1 cellular context compared by ENCODE assay signal in genomic region chr6:154039231-154039842, GRCh38.
A peak's percentile ranks its signal among the peaks of the same experiment; 100 is the strongest.
TF ChIP-seq lines count a peak whose summit lies in the region.

TSS of gene OPRM1 (plus strand) at chr6:154039240. CDS start at chr6:154039545, 305 bp downstream.

TF ChIP-seq in HepG2, 621 proteins besides CTCF, POLR2A, EP300 and RAD21 (continued from another document and continues in another):
- TF ChIP-seq DBP (CRISPR knock-in tag; IDR thresholded peaks at IDR 0.05; ENCODE audit: not compliant biosample characterization) (peak; percentile 78), DDIT3 (CRISPR knock-in tag; IDR thresholded peaks at IDR 0.05) (no peak), SRSF1 (optimal IDR thresholded peaks at IDR 0.05; ENCODE audit: low read depth, low read length) (no peak), SALL2 (CRISPR knock-in tag; IDR thresholded peaks at IDR 0.05) (peak; percentile 64; the same call in 1 of the 2 replicates), EHMT2 (IDR thresholded peaks at IDR 0.05; ENCODE audit: borderline replicate concordance, low read depth, low read length) (peak; percentile 97), ETS1 (CRISPR knock-in tag; IDR thresholded peaks at IDR 0.05) (peak; percentile 94), ZNF430 (CRISPR knock-in tag; IDR thresholded peaks at IDR 0.05) (peak; percentile 91), ZNF543 (CRISPR knock-in tag; IDR thresholded peaks at IDR 0.05) (0 out of 2 replicates have a peak, but pooled peaks have one; percentile 29), ZSCAN21 (CRISPR knock-in tag; IDR thresholded peaks at IDR 0.05; ENCODE audit: borderline replicate concordance) (peak; percentile 89), RXRA (CRISPR knock-in tag; IDR thresholded peaks at IDR 0.05) (no peak; the same call in 1 of the 2 replicates), ZKSCAN8 (CRISPR knock-in tag; IDR thresholded peaks at IDR 0.05; ENCODE audit: borderline replicate concordance) (no peak), XRCC5 (optimal IDR thresholded peaks at IDR 0.05; ENCODE audit: low read length) (no peak), ZNF275 (CRISPR knock-in tag; IDR thresholded peaks at IDR 0.05; ENCODE audit: borderline replicate concordance) (0 out of 2 replicates have a peak, but pooled peaks have one; percentile 43), GZF1 (CRISPR knock-in tag; IDR thresholded peaks at IDR 0.05) (no peak), HOXA9 (CRISPR knock-in tag; IDR thresholded peaks at IDR 0.05; ENCODE audit: borderline replicate concordance) (peak; percentile 85; the same call in 1 of the 2 replicates), ZNF549 (CRISPR knock-in tag; IDR thresholded peaks at IDR 0.05) (no peak), HDAC6 (IDR thresholded peaks at IDR 0.05; ENCODE audit: low read depth, low read length) (no peak), ZNF816 (CRISPR knock-in tag; IDR thresholded peaks at IDR 0.05; ENCODE audit: borderline replicate concordance) (no peak), KLF6 (CRISPR knock-in tag; IDR thresholded peaks at IDR 0.05) (peak; percentile 90), MTERF4 (CRISPR knock-in tag; IDR thresholded peaks at IDR 0.05) (peak; percentile 88; the same call in 1 of the 2 replicates), ZNF720 (CRISPR knock-in tag; IDR thresholded peaks at IDR 0.05) (peak; percentile 81; the same call in 1 of the 2 replicates), RERE (CRISPR knock-in tag; IDR thresholded peaks at IDR 0.05; ENCODE audit: low read depth) (no peak), KLF16 (CRISPR knock-in tag; IDR thresholded peaks at IDR 0.05) (peak in 1 of 2 experiments; percentile 66; a peak in 1 of 4 replicates), ZNF841 (CRISPR knock-in tag; IDR thresholded peaks at IDR 0.05; ENCODE audit: borderline replicate concordance) (0 out of 2 replicates have a peak, but pooled peaks have one; percentile 34), ZNF256 (CRISPR knock-in tag; conservative IDR thresholded peaks at IDR 0.05) (peak; percentile 85), ZBTB43 (CRISPR knock-in tag; conservative IDR thresholded peaks at IDR 0.05) (peak; percentile 65; the same call in 1 of the 2 replicates), AGO2 (optimal IDR thresholded peaks at IDR 0.05; ENCODE audit: low read depth, low read length) (no peak), GPBP1L1 (CRISPR knock-in tag; IDR thresholded peaks at IDR 0.05) (no peak), RNF219 (CRISPR knock-in tag; IDR thresholded peaks at IDR 0.05) (no peak), ZNF777 (CRISPR knock-in tag; IDR thresholded peaks at IDR 0.05) (peak; percentile 55), ZNF138 (CRISPR knock-in tag; IDR thresholded peaks at IDR 0.05; ENCODE audit: low read depth) (peak; percentile 88; the same call in 1 of the 2 replicates), ZNF580 (CRISPR knock-in tag; IDR thresholded peaks at IDR 0.05; ENCODE audit: borderline replicate concordance, low read depth) (0 out of 2 replicates have a peak, but pooled peaks have one; percentile 68), ZNF570 (CRISPR knock-in tag; IDR thresholded peaks at IDR 0.05; ENCODE audit: borderline replicate concordance) (no peak), ZNF124 (CRISPR knock-in tag; IDR thresholded peaks at IDR 0.05) (0 out of 2 replicates have a peak, but pooled peaks have one; percentile 56), KLF13 (CRISPR knock-in tag; IDR thresholded peaks at IDR 0.05) (no peak), ASH2L (IDR thresholded peaks at IDR 0.05; ENCODE audit: insufficient read length, low read depth, low read length) (no peak), RFXAP (CRISPR knock-in tag; IDR thresholded peaks at IDR 0.05; ENCODE audit: borderline replicate concordance) (peak; percentile 66; the same call in 1 of the 2 replicates), WIZ (CRISPR knock-in tag; IDR thresholded peaks at IDR 0.05) (peak; percentile 98), ZNF605 (CRISPR knock-in tag; IDR thresholded peaks at IDR 0.05) (0 out of 2 replicates have a peak, but pooled peaks have one; percentile 38), DMTF1 (CRISPR knock-in tag; IDR thresholded peaks at IDR 0.05) (no peak), HOXA5 (CRISPR knock-in tag; IDR thresholded peaks at IDR 0.05) (peak; percentile 91), ZSCAN20 (CRISPR knock-in tag; IDR thresholded peaks at IDR 0.05; ENCODE audit: borderline replicate concordance) (0 out of 2 replicates have a peak, but pooled peaks have one; percentile 57), BATF2 (CRISPR knock-in tag; IDR thresholded peaks at IDR 0.05) (no peak; the same call in 1 of the 2 replicates)
